ENCODE assay signal across 8 cellular contexts in the genomic region with DNA sequence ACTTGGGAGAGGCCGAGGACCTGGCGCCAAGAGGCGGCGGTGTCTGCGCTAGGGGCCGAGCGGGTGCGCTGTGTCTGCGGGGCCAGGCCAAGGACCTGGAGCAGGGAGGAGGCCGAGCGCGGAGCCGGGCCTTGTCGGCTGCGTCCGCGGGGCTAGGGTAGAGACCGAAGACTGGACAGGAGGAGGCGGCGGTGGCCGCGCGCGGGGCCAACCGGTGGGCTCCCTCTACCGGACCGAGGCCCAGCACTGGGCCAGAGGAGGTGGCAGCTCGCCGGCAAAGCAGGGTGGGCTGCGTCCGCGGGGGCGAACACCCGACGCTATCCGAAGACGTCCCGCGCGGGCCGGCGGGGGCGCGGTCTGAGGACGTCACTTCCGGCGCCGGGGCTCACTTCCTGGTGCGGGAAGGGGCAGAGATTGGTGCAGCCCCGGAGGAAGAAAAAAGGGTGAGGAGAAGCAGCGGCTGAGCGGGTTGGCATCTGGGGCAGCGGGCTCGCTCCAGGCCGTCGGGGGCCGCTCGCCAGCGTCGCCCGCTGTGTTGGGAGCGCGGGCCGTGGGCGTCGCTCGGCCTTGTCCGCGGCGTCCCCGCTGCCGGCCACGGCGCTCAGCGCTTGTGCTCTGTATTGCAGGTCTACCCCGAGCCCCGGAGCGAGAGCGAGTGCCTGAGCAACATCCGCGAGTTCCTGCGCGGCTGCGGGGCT. TPM values are rescaled to one million over a fixed set of nuclear protein-coding genes. Genes with fewer than 3 reads are reported as not detected.
A peak's percentile ranks its signal among the peaks of the same experiment; 100 is the strongest.
DNase-seq lines count a peak whose midpoint lies in the region; ATAC-seq, FAIRE-seq and TF ChIP-seq lines count a peak whose summit lies in the region.

No MANE protein-coding gene starts in this region.

- H3K9me3 ChIP-seq in breast epithelium (no peaks in the 10 kb centered on the region), small intestine (ENCODE audit: control insufficient read depth, low read depth) (no peaks in the 10 kb centered on the region)

- in situ Hi-C loops in ACHN (cut with HindIII; ENCODE audit: low pct_ligation_motif_present, low pct_unique_long_range_greater_than_20kb, low sequenced_read_pairs): no loop called here

- H3K4me1 ChIP-seq in breast epithelium: no peaks in the 10 kb centered on the region
- peaks cover 1 to 10% of the 10 kb centered on the region in 2 donors for H3K4me1 ChIP-seq in small intestine (ENCODE audit: control insufficient read depth in 2 of 2, insufficient read depth in 1 of 2, low read depth in 1 of 2, low read length in 1 of 2)

- FAIRE-seq in small intestine (lab: Jason Lieb, UNC): no peak

- TF ChIP-seq POLR2A in breast epithelium (IDR thresholded peaks at IDR 0.05): peak; percentile 94

- peak; percentile 78 for TF ChIP-seq CTCF in VCaP (conservative IDR thresholded peaks at IDR 0.05)
- TF ChIP-seq CTCF in breast epithelium (IDR thresholded peaks at IDR 0.05): peak in 1 of 3 donors; percentile 19

- intact Hi-C loops in breast epithelium (cut with DNase I; ENCODE audit: low total_unique reads): no loop called here

- peak overlapping the region; percentile 99 for H3K27ac ChIP-seq in VCaP
- H3K27ac ChIP-seq in breast epithelium: peak overlapping the region; percentile 97 to 99
- H3K27ac ChIP-seq in small intestine (ENCODE audit: low read depth in 1 of 2, low read length in 1 of 2): peak overlapping the region; percentile 97

- peak overlapping the region; percentile 87 to 95 (median 90) for H3K4me3 ChIP-seq in breast epithelium
- peak overlapping the region; percentile 80 to 96 for H3K4me3 ChIP-seq in small intestine (ENCODE audit: low read depth in 1 of 2, low read length in 2 of 2)

- ATAC-seq in GM18867 (IDR thresholded peaks at IDR 0.05; ENCODE audit: unreplicated experiment) (peak; percentile 91), HG03097 (IDR thresholded peaks at IDR 0.05; ENCODE audit: low FRiP score, unreplicated experiment) (peak; percentile 85)

- H3K36me3 ChIP-seq in breast epithelium (no peaks in the 10 kb centered on the region), small intestine (ENCODE audit: control insufficient read depth in 2 of 2, insufficient read depth in 2 of 2, low read length in 2 of 2) (peaks cover 0 to 2% of the 10 kb centered on the region in 2 donors)

- WGBS in small intestine, 3 donors: 0% methylated on average over 76 to 84 of the region's 84 CpGs

- DNase-seq in ACHN (peak; percentile 91), NCI-H2171 (lab: John Stamatoyannopoulos, UW) (peak; percentile 84), breast epithelium (ENCODE audit: low spot score in 2 of 2) (peak; percentile 85 to 91), iPS-NIHi11 (ENCODE audit: low spot score) (peak; percentile 98), small intestine (peak; percentile 86)

- H3K27me3 ChIP-seq in breast epithelium: no peaks in the 10 kb centered on the region
- H3K27me3 ChIP-seq in small intestine (ENCODE audit: control insufficient read depth in 2 of 2, insufficient read depth in 2 of 2, low read length in 2 of 2): no peaks in the 10 kb centered on the region

RNA-seq across cellular contexts. Expression of gene ARHGEF7, which starts 38.3 kb away (rescaled TPM):
- 10 to 100 TPM; 79.6 to 92.0 (median 85.5) TPM for total RNA-seq in breast epithelium
- polyA plus RNA-seq in small intestine: 10 to 100 TPM; 21.6 to 26.4 (median 22.9) TPM

Comparison
In these comparisons a context has a peak if more than half of its experiments do, and no peak if none do; other contexts are left out.
1. Peak in every context shown above with its lines: DNase-seq, ATAC-seq, H3K4me3 ChIP-seq and H3K27ac ChIP-seq.